In the genomic region with DNA sequence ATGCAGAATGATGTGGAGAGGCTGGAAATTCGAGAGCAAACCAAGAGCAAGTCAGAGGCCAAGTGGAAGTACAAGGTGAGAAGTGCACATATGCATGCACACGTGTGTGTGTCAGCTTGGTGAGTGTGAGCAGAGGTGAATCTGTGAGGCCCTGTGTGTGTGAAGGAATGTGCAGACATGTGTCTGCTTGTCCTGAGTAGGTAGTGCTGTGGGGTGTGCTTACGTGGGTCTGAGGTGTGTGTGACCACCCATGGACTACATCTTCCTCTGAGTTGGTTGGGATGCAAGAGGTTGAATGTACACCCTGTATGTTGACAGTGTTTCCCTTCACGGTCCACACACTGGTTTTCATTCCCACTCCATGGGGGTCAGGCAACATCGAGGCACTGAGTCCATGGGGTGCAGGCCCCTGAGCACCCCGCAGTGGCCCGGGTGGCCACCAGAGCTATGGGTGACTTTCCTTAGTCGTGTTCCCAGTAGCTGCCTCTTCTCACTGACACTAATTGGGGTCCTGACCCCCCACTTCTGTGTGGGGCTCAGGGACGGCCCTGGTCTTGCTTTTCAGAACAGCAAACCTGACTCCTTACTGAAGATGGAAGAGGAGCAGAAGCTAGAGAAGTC, we compare ENCODE assay signal across 26 cellular contexts.
DNase-seq lines count a peak whose midpoint lies in the region; ATAC-seq, FAIRE-seq and TF ChIP-seq lines count a peak whose summit lies in the region.
"Had no signal": no experiment of that assay in that cellular context is flagged by ENCODE, and none has a peak within 500 bp of the region (broad histone marks: within the 10 kb centered on the region; RNA-seq: fewer than 3 reads in every experiment).

No MANE protein-coding gene starts in this region.

- peaks cover 0 to 88% (median 18%) of the 10 kb centered on the region in 9 donors for H3K36me3 ChIP-seq in heart right ventricle
- peaks cover 21% of the 10 kb centered on the region for H3K36me3 ChIP-seq in WERI-Rb-1
- H3K36me3 ChIP-seq in bronchial epithelial cell (ENCODE audit: control insufficient read depth, insufficient read depth, low read length), result peaks cover 4% of the 10 kb centered on the region
- H3K36me3 ChIP-seq in HepG2 (replicated peaks in 1 of 2; ENCODE audit: control insufficient read depth in 1 of 2, insufficient read depth in 2 of 2, low read length in 2 of 2), result peaks cover 2 to 3% of the 10 kb centered on the region in 2 experiments; a peak in 2 of 5 replicates

- 92% methylated on average over 9 of the region's 9 CpGs for WGBS in heart right ventricle, 2 donors
- WGBS in HepG2 (ENCODE audit: low lambda C conversion rate), result 93% methylated on average over 7 of the region's 9 CpGs

- no peaks in the 10 kb centered on the region for H4K20me1 ChIP-seq in HepG2 (ENCODE audit: insufficient read depth, low read length)

- H3K27me3 ChIP-seq in heart right ventricle, result no peaks in the 10 kb centered on the region
- H3K27me3 ChIP-seq in WERI-Rb-1 (ENCODE audit: insufficient read depth, low read depth, severe bottlenecking), result no peaks in the 10 kb centered on the region
- no peaks in the 10 kb centered on the region for H3K27me3 ChIP-seq in bronchial epithelial cell (ENCODE audit: control insufficient read depth, insufficient read depth, low read length)
- no peaks in the 10 kb centered on the region for H3K27me3 ChIP-seq in HepG2 (ENCODE audit: control insufficient read depth in 1 of 2, insufficient read depth in 2 of 2, low read length in 2 of 2)
- H3K27me3 ChIP-seq: BLaER1 treated with 17β-estradiol and CSF1 and Interleukin-3, amounts not matched to agents 10 nM and 100 nM had no signal

- H2AFZ ChIP-seq in HepG2 (ENCODE audit: low read length), result no peak overlapping the region

- no peaks in the 10 kb centered on the region for H3K4me1 ChIP-seq in heart right ventricle
- no peaks in the 10 kb centered on the region for H3K4me1 ChIP-seq in HepG2 (ENCODE audit: insufficient read depth, low read length)
- H3K4me1 ChIP-seq: A549 had no signal

- no peak overlapping the region for H3K4me2 ChIP-seq in HepG2 (ENCODE audit: low read depth, low read length)
- H3K4me2 ChIP-seq: A549; BLaER1 treated with 17β-estradiol and CSF1 and Interleukin-3, amounts not matched to agents 10 nM and 100 nM had no signal

- TF ChIP-seq RAD21 in HepG2 (CRISPR knock-in tag; IDR thresholded peaks at IDR 0.05), result no peak

- in situ Hi-C loops in HepG2 (cut with HindIII; ENCODE audit: extremely low pct_ligation_motif_present, low pct_unique_long_range_greater_than_20kb), result no loop called here

- CTCF ChIA-PET in HepG2 (lab: Yijun Ruan, JAX; ENCODE audit: low intra/inter-chr PET ratio, low total read pairs), result no interaction called here

- H3K9me3 ChIP-seq in heart right ventricle, result no peaks in the 10 kb centered on the region
- no peaks in the 10 kb centered on the region for H3K9me3 ChIP-seq in WERI-Rb-1 (ENCODE audit: severe bottlenecking)
- no peaks in the 10 kb centered on the region for H3K9me3 ChIP-seq in HepG2 (ENCODE audit: low read length)
- H3K9me3 ChIP-seq: A549 had no signal

- H3K9ac ChIP-seq in HepG2 (ENCODE audit: insufficient read depth, low read depth, low read length), result no peak overlapping the region
- H3K9ac ChIP-seq: BLaER1 treated with 17β-estradiol and CSF1 and Interleukin-3, amounts not matched to agents 10 nM and 100 nM had no signal

- no peak for TF ChIP-seq POLR2A in HepG2 (IDR thresholded peaks at IDR 0.05; ENCODE audit: insufficient read depth in 1 of 2, low read depth in 2 of 2, low read length in 2 of 2)

- peak; percentile 15 for DNase-seq in Right ventricle myocardium inferior (ENCODE audit: missing footprints)
- no peak for DNase-seq in heart right ventricle
- peak; percentile 4 for DNase-seq in WERI-Rb-1
- DNase-seq in bronchial epithelial cell (ENCODE audit: low read depth), result no peak
- peak; percentile 15 for DNase-seq in left lobe of liver (ENCODE audit: low spot score)
- DNase-seq in RPMI8226, result no peak
- DNase-seq in HepG2 (ENCODE audit: low spot score), result no peak
- DNase-seq: AML-193, KBM-7, MV-4-11, NCI-H1105, NCI-H1436 treated with DMSO at 0.1 percent for 48 hours, NCI-H1930, NCI-H2107, NCI-H524, NCI-H748 treated with DMSO at 0.1 percent for 48 hours, SHP77 had no signal

- no peaks in the 10 kb centered on the region for H3K79me2 ChIP-seq in HepG2 (ENCODE audit: insufficient read depth, low read length)

- no peak for TF ChIP-seq CTCF in heart right ventricle (IDR thresholded peaks at IDR 0.05)
- no peak for TF ChIP-seq CTCF in WERI-Rb-1 (IDR thresholded peaks at IDR 0.05; ENCODE audit: low read depth, low read length)
- no peak for TF ChIP-seq CTCF in bronchial epithelial cell (IDR thresholded peaks at IDR 0.05; ENCODE audit: insufficient read depth, low read length, severe bottlenecking)
- no peak for TF ChIP-seq CTCF in HepG2 (CRISPR knock-in tag; IDR thresholded peaks at IDR 0.05)

- POLR2A ChIA-PET in HepG2 (lab: Yijun Ruan, JAX), result no interaction called here

- FAIRE-seq in bronchial epithelial cell (lab: Jason Lieb, UNC), result peak; percentile 97
- no peak for FAIRE-seq in HepG2 (lab: Jason Lieb, UNC)
- FAIRE-seq: A549, D721Med, GM19239, HTR-8/SVneo, RCC 7860 had no signal

- H3K4me3 ChIP-seq in heart right ventricle (no peak overlapping the region), WERI-Rb-1 (ENCODE audit: low read depth, low read length) (no peak overlapping the region), bronchial epithelial cell (ENCODE audit: low read depth, low read length) (no peak overlapping the region), HepG2 (replicated peaks in 1 of 3; ENCODE audit: insufficient read depth in 1 of 3, low read depth in 2 of 3, low read length in 3 of 3) (no peak overlapping the region)
- H3K4me3 ChIP-seq: A549; BLaER1 treated with 17β-estradiol and CSF1 and Interleukin-3, amounts not matched to agents 10 nM and 100 nM; SK-N-MC had no signal

- no peak for ATAC-seq in Right ventricle myocardium inferior
- ATAC-seq in heart right ventricle, result no peak
- no peak for ATAC-seq in left lobe of liver
- no peak for ATAC-seq in HepG2
- ATAC-seq in HG03457 (IDR thresholded peaks at IDR 0.05; ENCODE audit: unreplicated experiment), result no peak
- ATAC-seq: A549, HCT116 had no signal

- no peak overlapping the region for H3K27ac ChIP-seq in heart right ventricle
- H3K27ac ChIP-seq in WERI-Rb-1, result no peak overlapping the region
- H3K27ac ChIP-seq in HepG2 (ENCODE audit: extremely low read length, insufficient read depth, low read length), result no peak overlapping the region
- H3K27ac ChIP-seq: A549; BLaER1 treated with 17β-estradiol and CSF1 and Interleukin-3, amounts not matched to agents 10 nM and 100 nM; SK-N-MC had no signal

- no TSS peak for BruUV-seq in HepG2 (replicated peaks; lab: Mats Ljungman, UMichigan)

- intact Hi-C loops in Right ventricle myocardium inferior (cut with DNase I) (no loop called here), heart right ventricle (cut with DNase I) (no loop called here), HepG2 (cut with micrococcal nuclease; ENCODE audit: unreplicated experiment) (no loop called here)

- TF ChIP-seq EP300 in HepG2 (IDR thresholded peaks at IDR 0.05; ENCODE audit: low read depth in 2 of 2, low read length in 2 of 2), result no peak
- no peak for TF ChIP-seq EP300 in HepG2 (CRISPR knock-in tag; IDR thresholded peaks at IDR 0.05; ENCODE audit: borderline replicate concordance)

TF ChIP-seq in HepG2, 621 proteins besides CTCF, POLR2A, EP300 and RAD21:
- TF ChIP-seq NFATC3 (CRISPR knock-in tag; IDR thresholded peaks at IDR 0.05), result no peak
- TF ChIP-seq, protein P1, sequence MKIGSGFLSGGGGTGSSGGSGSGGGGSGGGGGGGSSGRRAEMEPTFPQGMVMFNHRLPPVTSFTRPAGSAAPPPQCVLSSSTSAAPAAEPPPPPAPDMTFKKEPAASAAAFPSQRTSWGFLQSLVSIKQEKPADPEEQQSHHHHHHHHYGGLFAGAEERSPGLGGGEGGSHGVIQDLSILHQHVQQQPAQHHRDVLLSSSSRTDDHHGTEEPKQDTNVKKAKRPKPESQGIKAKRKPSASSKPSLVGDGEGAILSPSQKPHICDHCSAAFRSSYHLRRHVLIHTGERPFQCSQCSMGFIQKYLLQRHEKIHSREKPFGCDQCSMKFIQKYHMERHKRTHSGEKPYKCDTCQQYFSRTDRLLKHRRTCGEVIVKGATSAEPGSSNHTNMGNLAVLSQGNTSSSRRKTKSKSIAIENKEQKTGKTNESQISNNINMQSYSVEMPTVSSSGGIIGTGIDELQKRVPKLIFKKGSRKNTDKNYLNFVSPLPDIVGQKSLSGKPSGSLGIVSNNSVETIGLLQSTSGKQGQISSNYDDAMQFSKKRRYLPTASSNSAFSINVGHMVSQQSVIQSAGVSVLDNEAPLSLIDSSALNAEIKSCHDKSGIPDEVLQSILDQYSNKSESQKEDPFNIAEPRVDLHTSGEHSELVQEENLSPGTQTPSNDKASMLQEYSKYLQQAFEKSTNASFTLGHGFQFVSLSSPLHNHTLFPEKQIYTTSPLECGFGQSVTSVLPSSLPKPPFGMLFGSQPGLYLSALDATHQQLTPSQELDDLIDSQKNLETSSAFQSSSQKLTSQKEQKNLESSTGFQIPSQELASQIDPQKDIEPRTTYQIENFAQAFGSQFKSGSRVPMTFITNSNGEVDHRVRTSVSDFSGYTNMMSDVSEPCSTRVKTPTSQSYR (CRISPR knock-in tag; IDR thresholded peaks at IDR 0.05; ENCODE audit: borderline replicate concordance), result no peak
- no peak for TF ChIP-seq ZNF496 (CRISPR knock-in tag; IDR thresholded peaks at IDR 0.05; ENCODE audit: insufficient replicate concordance)
- TF ChIP-seq WIZ (CRISPR knock-in tag; IDR thresholded peaks at IDR 0.05), result no peak
- TF ChIP-seq RBM22 (optimal IDR thresholded peaks at IDR 0.05; ENCODE audit: low read length), result no peak
- no peak for TF ChIP-seq ZNF274 (CRISPR knock-in tag; IDR thresholded peaks at IDR 0.05)
- no peak for TF ChIP-seq ZNF331 (CRISPR knock-in tag; IDR thresholded peaks at IDR 0.05)
- no peak for TF ChIP-seq SMARCE1 (IDR thresholded peaks at IDR 0.05; ENCODE audit: borderline replicate concordance)

Comparison
In these comparisons a context has a peak if more than half of its experiments do, and no peak if none do; other contexts are left out.
1. DNase-seq: peak in Right ventricle myocardium inferior (single experiment), WERI-Rb-1 (single experiment) and left lobe of liver (single experiment); none in heart right ventricle (0 of 2), bronchial epithelial cell (single experiment), RPMI8226 (single experiment) and HepG2 (single experiment).